Comparison of ENCODE assay signal across 8 cellular contexts in genomic region chr20:4613718-4614620, GRCh38.
DNase-seq lines count a peak whose midpoint lies in the region; ATAC-seq, FAIRE-seq and TF ChIP-seq lines count a peak whose summit lies in the region.

No MANE protein-coding gene starts in this region.

- no peak for TF ChIP-seq EP300 in transverse colon (IDR thresholded peaks at IDR 0.05; ENCODE audit: low read depth)

- in situ Hi-C loops in transverse colon (cut with MboI; ENCODE audit: low pct_ligation_motif_present in 1 of 4, low pct_unique_long_range_greater_than_20kb in 1 of 4, low sequenced_read_pairs in 3 of 4): loop anchor here in 2 of 4 donors (5.0 to 25.0 kb wide), 3 partner anchors 103 to 473 kb away; no protein-coding TSS in a partner anchor

- peak; percentile 53 for ATAC-seq in HG02623 (IDR thresholded peaks at IDR 0.05; ENCODE audit: unreplicated experiment)

- peaks cover 0 to 13% (median 5%) of the 10 kb centered on the region in 4 donors for H3K4me1 ChIP-seq in transverse colon

- H3K4me1 Mint-ChIP-seq in neural crest cell: peaks cover 17% of the 10 kb centered on the region

- no peaks in the 10 kb centered on the region for H3K36me3 ChIP-seq in transverse colon

- peak; percentile 28 for DNase-seq in COR-L47 (lab: John Stamatoyannopoulos, UW)
- DNase-seq in NCI-H82 treated with DMSO at 0.1 percent for 48 hours (lab: John Stamatoyannopoulos, UW; ENCODE audit: unreplicated experiment): peak; percentile 65
- peak; percentile 56 to 64 for DNase-seq in activated CD8-positive, alpha-beta memory T cell treated with anti-CD3 and anti-CD28 coated beads for 4 hours (ENCODE audit: low read depth in 2 of 2)
- peak; percentile 82 for DNase-seq in epithelial cell of esophagus (ENCODE audit: low read depth)
- peak; percentile 25 for DNase-seq in neural crest cell (ENCODE audit: low read depth, low spot score)
- DNase-seq in transverse colon: peak; percentile 74
- no peak for DNase-seq in H54 (ENCODE audit: insufficient read length, low spot score)

- no peaks in the 10 kb centered on the region for H3K27me3 Mint-ChIP-seq in neural crest cell (ENCODE audit: low read depth)

- FAIRE-seq in H54 (lab: Jason Lieb, UNC): no peak

- no peaks in the 10 kb centered on the region for H3K9me3 ChIP-seq in transverse colon

- H3K9me3 Mint-ChIP-seq in neural crest cell: no peaks in the 10 kb centered on the region

- intact Hi-C loops in transverse colon (cut with DNase I; ENCODE audit: low total_unique reads): no loop called here

- H3K4me3 Mint-ChIP-seq in neural crest cell: peak overlapping the region; percentile 22

- H3K36me3 Mint-ChIP-seq in neural crest cell (ENCODE audit: low read depth): no peaks in the 10 kb centered on the region

- H3K27ac ChIP-seq in transverse colon: peak overlapping the region in 2 of 4 donors; percentile 29 to 52

- 28 to 38% methylated on average over 6 to 15 of the region's 15 CpGs for WGBS in transverse colon (ENCODE audit: low coverage in 1 of 2), 2 donors

- no peaks in the 10 kb centered on the region for H3K27me3 ChIP-seq in transverse colon

- no peak for TF ChIP-seq POLR2A in transverse colon (IDR thresholded peaks at IDR 0.05)
- TF ChIP-seq POLR2A in H54 (IDR thresholded peaks at IDR 0.05; ENCODE audit: low read depth, low read length): no peak

- H3K27ac Mint-ChIP-seq in neural crest cell (ENCODE audit: unreplicated experiment): peak overlapping the region; percentile 93

- H3K4me3 ChIP-seq in epithelial cell of esophagus (ENCODE audit: low read length) (no peak overlapping the region), transverse colon (no peak overlapping the region)

- TF ChIP-seq CTCF in epithelial cell of esophagus (IDR thresholded peaks at IDR 0.05; ENCODE audit: insufficient read depth, low read depth, low read length, missing control alignments): peak; percentile 60
- peak; percentile 35 for TF ChIP-seq CTCF in neural crest cell (conservative IDR thresholded peaks at IDR 0.05)
- peak; percentile 18 to 51 (median 23) for TF ChIP-seq CTCF in transverse colon (IDR thresholded peaks at IDR 0.05)
